In the genomic region with DNA sequence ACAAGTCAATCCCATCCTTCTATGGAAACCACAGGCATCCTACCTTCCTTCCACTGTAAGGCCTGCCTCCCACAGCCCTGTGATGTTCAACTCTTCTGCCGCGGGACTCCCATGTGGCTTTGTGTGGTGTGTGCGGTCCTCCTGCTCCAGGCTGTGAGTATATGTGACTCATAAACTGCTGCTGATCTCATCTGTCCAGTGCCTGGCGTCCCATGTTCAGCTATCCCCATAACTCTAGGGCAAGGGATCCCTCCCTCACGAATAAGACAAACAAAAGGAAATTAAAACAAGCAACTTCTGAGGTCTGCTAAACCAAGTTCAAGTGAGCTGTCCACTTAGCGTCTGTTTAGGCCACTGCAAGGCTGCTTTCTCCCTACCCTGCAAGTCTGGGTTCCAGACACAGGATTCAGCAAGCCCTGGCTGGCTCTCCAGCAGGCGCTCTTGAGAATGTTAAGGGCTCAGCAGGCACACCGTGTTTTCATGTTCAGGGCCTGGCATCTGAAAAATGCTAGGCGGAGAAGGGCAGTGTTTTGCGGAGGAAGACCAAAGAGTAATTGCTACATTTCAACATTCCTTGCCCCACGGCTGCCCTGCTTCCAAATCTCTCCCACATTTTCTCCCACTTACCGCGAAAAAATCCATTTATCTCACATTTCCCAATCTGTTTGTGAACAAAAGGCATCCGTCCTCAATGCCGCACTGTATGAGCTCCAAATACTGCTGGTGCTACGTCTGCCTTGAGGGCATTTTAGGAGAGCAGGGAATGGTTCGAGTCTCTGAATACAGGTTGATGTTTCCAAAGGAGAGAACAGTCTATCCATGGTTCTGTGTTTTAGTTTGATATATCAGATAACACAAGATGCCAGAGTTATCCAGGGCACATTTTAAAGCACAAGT, we compare ENCODE assay signal across 10 cellular contexts.
A peak's percentile ranks its signal among the peaks of the same experiment; 100 is the strongest.
DNase-seq lines count a peak whose midpoint lies in the region; ATAC-seq and TF ChIP-seq lines count a peak whose summit lies in the region.
"Had no signal": no experiment of that assay in that cellular context is flagged by ENCODE, and none has a peak within 500 bp of the region (broad histone marks: within the 10 kb centered on the region; RNA-seq: fewer than 3 reads in every experiment).

No MANE protein-coding gene starts in this region.

- H3K4me1 Mint-ChIP-seq in HFFc6 (ENCODE audit: low read depth) (peaks cover 55% of the 10 kb centered on the region), glutamatergic neuron (ENCODE audit: low read depth, unreplicated experiment) (no peaks in the 10 kb centered on the region)

- H3K9me3 ChIP-seq in effector memory CD4-positive, alpha-beta T cell (ENCODE audit: control insufficient read depth, low read length), result no peaks in the 10 kb centered on the region

- no peaks in the 10 kb centered on the region for H3K4me1 ChIP-seq in effector memory CD4-positive, alpha-beta T cell (ENCODE audit: control insufficient read depth, insufficient read depth, low read length, poor library complexity, severe bottlenecking)

- no peak overlapping the region for H3K27ac ChIP-seq in effector memory CD4-positive, alpha-beta T cell (ENCODE audit: insufficient read depth, low read length, poor library complexity, severe bottlenecking)
- H3K27ac ChIP-seq: KMS-11, SK-N-MC had no signal

- H3K4me3 ChIP-seq in effector memory CD4-positive, alpha-beta T cell (ENCODE audit: insufficient read depth, low read depth, low read length, poor library complexity, severe bottlenecking), result no peak overlapping the region
- H3K4me3 ChIP-seq: SK-N-MC had no signal

- no peaks in the 10 kb centered on the region for H3K27me3 Mint-ChIP-seq in HFFc6 (ENCODE audit: insufficient read depth)
- no peaks in the 10 kb centered on the region for H3K27me3 Mint-ChIP-seq in glutamatergic neuron (ENCODE audit: unreplicated experiment)

- ATAC-seq in HG03280 (IDR thresholded peaks at IDR 0.05; ENCODE audit: unreplicated experiment), result no peak

- H3K27me3 ChIP-seq in effector memory CD4-positive, alpha-beta T cell (replicated peaks; ENCODE audit: control insufficient read depth, insufficient read depth, low read length, poor library complexity, severe bottlenecking), result no peaks in the 10 kb centered on the region

- H3K9me3 Mint-ChIP-seq in HFFc6, result no peaks in the 10 kb centered on the region
- peaks cover 1% of the 10 kb centered on the region for H3K9me3 Mint-ChIP-seq in glutamatergic neuron (ENCODE audit: unreplicated experiment)

- H3K36me3 ChIP-seq in effector memory CD4-positive, alpha-beta T cell (ENCODE audit: control insufficient read depth, insufficient read depth, low read length), result no peaks in the 10 kb centered on the region

- TF ChIP-seq CTCF in HFFc6 (IDR thresholded peaks at IDR 0.05), result no peak
- TF ChIP-seq CTCF in glutamatergic neuron (IDR thresholded peaks at IDR 0.05; ENCODE audit: partially characterized antibody, unreplicated experiment), result no peak

- H3K27ac Mint-ChIP-seq in HFFc6 (peak overlapping the region; percentile 90), glutamatergic neuron (ENCODE audit: unreplicated experiment) (no peak overlapping the region)

- H3K4me3 Mint-ChIP-seq in HFFc6 (peak overlapping the region; percentile 84), glutamatergic neuron (ENCODE audit: unreplicated experiment) (no peak overlapping the region)

- peaks cover 4% of the 10 kb centered on the region; the same call in 1 of the 2 replicates for H3K36me3 Mint-ChIP-seq in HFFc6 (ENCODE audit: low read depth)
- H3K36me3 Mint-ChIP-seq in glutamatergic neuron (ENCODE audit: unreplicated experiment), result no peaks in the 10 kb centered on the region

- DNase-seq in HFFc6 (peak; percentile 96), brain pericyte (ENCODE audit: low read depth, low spot score) (peak; percentile 79), iPS-NIHi7 (ENCODE audit: extremely low spot score) (peak; percentile 31), stromal cell of bone marrow (ENCODE audit: low read depth) (peak; percentile 91), glutamatergic neuron (no peak), cerebellum (ENCODE audit: low spot score) (no peak)
- DNase-seq in effector memory CD4-positive, alpha-beta T cell, result no peak

Comparison
In these comparisons a context has a peak if more than half of its experiments do, and no peak if none do; other contexts are left out.
1. DNase-seq: peak in HFFc6 (single experiment), brain pericyte (single experiment), iPS-NIHi7 (single experiment) and stromal cell of bone marrow (single experiment); none in effector memory CD4-positive, alpha-beta T cell (0 of 3), glutamatergic neuron (single experiment) and cerebellum (single experiment).